ENCODE assay signal across 8 cellular contexts in genomic region chr6:35360349-35361138, GRCh38. TPM values are rescaled to one million over a fixed set of nuclear protein-coding genes. Genes with fewer than 3 reads are reported as not detected.
DNase-seq lines count a peak whose midpoint lies in the region; ATAC-seq and TF ChIP-seq lines count a peak whose summit lies in the region.

No MANE protein-coding gene starts in this region.

- DNase-seq in DMS79 treated with DMSO at 0.1 percent for 48 hours (lab: John Stamatoyannopoulos, UW) (peak; percentile 19), T-helper 17 cell (no peak), Right ventricle myocardium superior (peak; percentile 66), occipital lobe (lab: John Stamatoyannopoulos, UW) (peak; percentile 59), NCI-H2171 (lab: John Stamatoyannopoulos, UW) (no peak), A172 (ENCODE audit: low spot score) (no peak), CD14-positive monocyte (ENCODE audit: low spot score) (no peak)

- peaks cover 6% of the 10 kb centered on the region for H3K36me3 Mint-ChIP-seq in T-helper 17 cell (ENCODE audit: low read depth)
- peaks cover 69 to 75% of the 10 kb centered on the region in 2 donors for H3K36me3 Mint-ChIP-seq in CD14-positive monocyte

- intact Hi-C loops in Right ventricle myocardium superior (cut with DNase I), result no loop called here
- intact Hi-C loops in CD14-positive monocyte (cut with micrococcal nuclease), result no loop called here

- H3K9me3 ChIP-seq in T-helper 17 cell (ENCODE audit: control insufficient read depth, low read length, poor library complexity, severe bottlenecking), result no peaks in the 10 kb centered on the region

- H3K9me3 Mint-ChIP-seq in CD14-positive monocyte, result peaks cover 0 to 2% (median 0%) of the 10 kb centered on the region in 7 donors

- TF ChIP-seq CTCF in CD14-positive monocyte (IDR thresholded peaks at IDR 0.05), result no peak

- H3K4me1 Mint-ChIP-seq in T-helper 17 cell (peaks cover 50% of the 10 kb centered on the region), CD14-positive monocyte (peaks cover 29% of the 10 kb centered on the region)

- H3K4me3 Mint-ChIP-seq in T-helper 17 cell (no peak overlapping the region), CD14-positive monocyte (no peak overlapping the region)

- H3K27ac Mint-ChIP-seq in T-helper 17 cell, result peak overlapping the region; percentile 74
- H3K27ac Mint-ChIP-seq in CD14-positive monocyte, result peak overlapping the region in 1 of 7 donors; percentile 1

- H3K27me3 Mint-ChIP-seq in T-helper 17 cell (no peaks in the 10 kb centered on the region), CD14-positive monocyte (ENCODE audit: low read depth in 3 of 3) (peaks cover 13 to 19% (median 17%) of the 10 kb centered on the region in 3 donors)

- ATAC-seq in T-helper 17 cell (no peak), Right ventricle myocardium superior (ENCODE audit: poor library complexity) (peak; percentile 78), GM21367 (IDR thresholded peaks at IDR 0.05; ENCODE audit: unreplicated experiment) (no peak)

RNA-seq across cellular contexts. Expression of gene PPARD, which starts 18.2 kb away (rescaled TPM):
- total RNA-seq in T-helper 17 cell, result 10 to 100 TPM; 25.0 to 29.9 TPM
- 12.8 TPM for total RNA-seq in Right ventricle myocardium superior
- 2.2 TPM for total RNA-seq in occipital lobe
- 6.0 and 7.2 TPM in 2 replicates for total RNA-seq in A172 (2014; rRNA removed; shearing (Covaris generic))
- 1 to 10 TPM; 1.2 to 2.4 TPM for polyA plus RNA-seq in CD14-positive monocyte

Comparison
In these comparisons a context has a peak if more than half of its experiments do, and no peak if none do; other contexts are left out.
1. DNase-seq: peak in DMS79 treated with DMSO at 0.1 percent for 48 hours (single experiment), Right ventricle myocardium superior (single experiment) and occipital lobe (single experiment); none in T-helper 17 cell (0 of 3), NCI-H2171 (single experiment), A172 (single experiment) and CD14-positive monocyte (single experiment).